8 cellular contexts compared by ENCODE assay signal in the genomic region with DNA sequence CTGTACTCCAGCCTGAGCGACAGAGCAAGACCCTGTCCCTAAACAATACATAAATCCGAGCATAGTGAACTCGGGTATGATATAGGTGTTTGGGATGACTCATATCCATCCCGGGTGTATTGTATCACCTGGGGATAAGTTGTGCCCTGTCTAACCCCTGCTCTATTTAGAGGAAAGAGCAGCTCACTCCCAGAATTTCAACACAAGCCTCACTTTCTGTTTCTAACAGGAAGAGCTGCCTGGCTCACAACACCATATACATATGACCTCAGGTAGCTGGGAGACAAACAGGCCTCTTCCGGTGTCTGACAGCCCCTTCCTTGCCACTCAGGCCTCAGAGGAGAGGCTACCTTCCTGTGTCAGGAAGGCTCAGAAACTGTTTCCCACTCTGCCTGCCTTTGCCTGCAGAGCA. TPM values are rescaled to one million over a fixed set of nuclear protein-coding genes. Genes with fewer than 3 reads are reported as not detected.
DNase-seq lines count a peak whose midpoint lies in the region; ATAC-seq and TF ChIP-seq lines count a peak whose summit lies in the region.

No MANE protein-coding gene starts in this region.

- H3K27ac ChIP-seq in Panc1 (ENCODE audit: low read length) (peak overlapping the region; percentile 44), cingulate gyrus (ENCODE audit: low read depth, low read length) (peak overlapping the region; percentile 72)

- ATAC-seq in GM21528 (IDR thresholded peaks at IDR 0.05; ENCODE audit: low FRiP score, unreplicated experiment) (peak; percentile 60), Panc1 (0 out of 2 replicates have a peak, but pooled peaks have one; percentile 7), omental fat pad (ENCODE audit: low FRiP score) (peak; percentile 25)

- in situ Hi-C loops in Panc1 (cut with HindIII; ENCODE audit: low pct_unique_long_range_greater_than_20kb, low sequenced_read_pairs): no loop called here

- peak; percentile 59 for DNase-seq in DMS153 treated with DMSO at 0.1 percent for 48 hours (lab: John Stamatoyannopoulos, UW; ENCODE audit: unreplicated experiment)
- no peak for DNase-seq in Panc1 (ENCODE audit: low read depth, low spot score)
- DNase-seq in omental fat pad (ENCODE audit: low spot score): no peak
- no peak for DNase-seq in SHP77 treated with DMSO at 0.1 percent for 48 hours (lab: John Stamatoyannopoulos, UW)
- no peak for DNase-seq in OCI-M2 (lab: John Stamatoyannopoulos, UW; ENCODE audit: unreplicated experiment)
- no peak for DNase-seq in NCI-H2081 (lab: John Stamatoyannopoulos, UW)

- intact Hi-C loops in Panc1 (cut with micrococcal nuclease; ENCODE audit: unreplicated experiment): no loop called here

- CTCF ChIA-PET in Panc1 (lab: Charles Lee): interaction anchor here (0.6 kb wide), 1 partner anchor 202 kb away, joined by 6 read pairs; no protein-coding TSS in a partner anchor

- peaks cover 26% of the 10 kb centered on the region for H3K4me1 ChIP-seq in Panc1 (ENCODE audit: control insufficient read depth, insufficient read depth, low read length)

- POLR2A ChIA-PET in Panc1 (lab: Charles Lee): no interaction called here

- no TSS peak for BruUV-seq in Panc1 (replicated peaks; lab: Mats Ljungman, UMichigan)

- no peaks in the 10 kb centered on the region for H3K27me3 ChIP-seq in Panc1 (ENCODE audit: control insufficient read depth, insufficient read depth, low read length)

- no peaks in the 10 kb centered on the region for H3K9me3 ChIP-seq in Panc1 (ENCODE audit: control insufficient read depth, insufficient read depth, low read depth, low read length)

- TF ChIP-seq CTCF in Panc1 (IDR thresholded peaks at IDR 0.05) (no peak), omental fat pad (IDR thresholded peaks at IDR 0.05) (no peak)

- H3K36me3 ChIP-seq in Panc1 (ENCODE audit: control insufficient read depth, insufficient read depth, low read length): no peaks in the 10 kb centered on the region

- H3K4me3 ChIP-seq in Panc1 (ENCODE audit: low read depth in 2 of 2, low read length in 2 of 2): no peak overlapping the region

RNA-seq across cellular contexts. Expression of a gene that starts 9.9 kb away (rescaled TPM):
- 34.5 TPM for total RNA-seq in Panc1 (2021; ENCODE audit: unreplicated experiment)
- polyA plus RNA-seq in Panc1 (2012; ENCODE audit: insufficient read length): 40.3 TPM
- total RNA-seq in omental fat pad: 10 to 100 TPM; 15.4 to 42.4 (median 20.6) TPM

RNA-seq across cellular contexts. Expression of a gene that starts 47.0 kb away (rescaled TPM):
- total RNA-seq in Panc1 (2021; ENCODE audit: unreplicated experiment) (211 TPM), omental fat pad (100 to 1,000 TPM; 303 to 410 (median 328) TPM)
- 226 TPM for polyA plus RNA-seq in Panc1 (2012; ENCODE audit: insufficient read length)

RNA-seq across cellular contexts. Expression of a gene that starts 52.1 kb away (rescaled TPM):
- 28.1 TPM for total RNA-seq in Panc1 (2021; ENCODE audit: unreplicated experiment)
- 37.0 TPM for polyA plus RNA-seq in Panc1 (2012; ENCODE audit: insufficient read length)
- 10 to 100 TPM; 21.7 to 43.6 (median 28.6) TPM for total RNA-seq in omental fat pad

RNA-seq across cellular contexts. Expression of a gene that starts 57.2 kb away (rescaled TPM):
- total RNA-seq in Panc1 (2021; ENCODE audit: unreplicated experiment) (0.49 TPM), omental fat pad (under 1 TPM in 1 of 4 donors, not detected in 3; 0.56 TPM)
- polyA plus RNA-seq in Panc1 (2012; ENCODE audit: insufficient read length): 2.5 TPM

RNA-seq across cellular contexts. Expression of a gene that starts 57.3 kb away (rescaled TPM):
- total RNA-seq in Panc1 (2021; ENCODE audit: unreplicated experiment) (89.7 TPM), omental fat pad (10 to 100 TPM; 57.3 to 73.9 (median 61.6) TPM)
- polyA plus RNA-seq in Panc1 (2012; ENCODE audit: insufficient read length): 141 TPM

Comparison
In these comparisons a context has a peak if more than half of its experiments do, and no peak if none do; other contexts are left out.
1. ATAC-seq: peak in every context shown above with its lines; median percentile 60 in GM21528; 25 in omental fat pad; 7 in Panc1.